ENCODE assay signal across 8 cellular contexts in genomic region chr17:64662774-64663367, GRCh38. TPM values are rescaled to one million over a fixed set of nuclear protein-coding genes. Genes with fewer than 3 reads are reported as not detected.
DNase-seq lines count a peak whose midpoint lies in the region; TF ChIP-seq lines count a peak whose summit lies in the region.

No MANE protein-coding gene starts in this region.

- H3K27me3 Mint-ChIP-seq in activated CD4-positive, alpha-beta T cell treated with anti-CD3 and anti-CD28 coated beads, Interleukin-2, amount 10 ng/mL, durations not matched to agents 7 days and 5 days: no peaks in the 10 kb centered on the region

- peak overlapping the region; percentile 85 for H3K4me3 Mint-ChIP-seq in activated CD4-positive, alpha-beta T cell treated with anti-CD3 and anti-CD28 coated beads, Interleukin-2, amount 10 ng/mL, durations not matched to agents 7 days and 5 days

- no peaks in the 10 kb centered on the region for H3K9me3 ChIP-seq in WERI-Rb-1 (ENCODE audit: severe bottlenecking)
- H3K9me3 ChIP-seq in stomach smooth muscle (ENCODE audit: control insufficient read depth in 2 of 2, low read length in 2 of 2): no peaks in the 10 kb centered on the region

- H3K4me1 Mint-ChIP-seq in activated CD4-positive, alpha-beta T cell treated with anti-CD3 and anti-CD28 coated beads, Interleukin-2, amount 10 ng/mL, durations not matched to agents 7 days and 5 days: peaks cover 29% of the 10 kb centered on the region

- in situ Hi-C loops in GM13977 (cut with MboI; ENCODE audit: low pct_unique_long_range_greater_than_20kb, low sequenced_read_pairs, unreplicated experiment): no loop called here

- CTCF ChIA-PET in activated CD4-positive, alpha-beta T cell treated with anti-CD3 and anti-CD28 coated beads, Interleukin-2, amount 10 ng/mL, durations not matched to agents 7 days and 5 days (lab: Charles Lee): interaction anchor here (1.0 kb wide), 1 partner anchor 16 kb away, joined by 3 read pairs; no protein-coding TSS in a partner anchor

- TF ChIP-seq CTCF in WERI-Rb-1 (IDR thresholded peaks at IDR 0.05; ENCODE audit: low read depth, low read length) (no peak), GM13977 (IDR thresholded peaks at IDR 0.05; ENCODE audit: extremely low read depth, insufficient read depth, missing control alignments) (no peak)

- peaks cover 5% of the 10 kb centered on the region for H3K4me1 ChIP-seq in stomach smooth muscle (ENCODE audit: control insufficient read depth, insufficient read depth, low read length)

- no peak for DNase-seq in activated CD4-positive, alpha-beta T cell treated with anti-CD3 and anti-CD28 coated beads, Interleukin-2, amount 10 ng/mL, durations not matched to agents 7 days and 5 days
- DNase-seq in activated CD4-positive, alpha-beta T cell treated with anti-CD3 and anti-CD28 coated beads, Interleukin-2, amount 50 U/mL, for 4 hours: no peak
- peak; percentile 81 for DNase-seq in WERI-Rb-1
- DNase-seq in GM19240 (ENCODE audit: insufficient read length, low spot score): no peak
- DNase-seq in NCI-H2227 (lab: John Stamatoyannopoulos, UW; ENCODE audit: unreplicated experiment): no peak
- no peak for DNase-seq in GM13977 (ENCODE audit: low spot score)

- H3K9me3 Mint-ChIP-seq in activated CD4-positive, alpha-beta T cell treated with anti-CD3 and anti-CD28 coated beads, Interleukin-2, amount 10 ng/mL, durations not matched to agents 7 days and 5 days: no peaks in the 10 kb centered on the region

- H3K27ac ChIP-seq in WERI-Rb-1 (peak overlapping the region; percentile 96), stomach smooth muscle (ENCODE audit: low read length) (no peak overlapping the region)

- H3K36me3 Mint-ChIP-seq in activated CD4-positive, alpha-beta T cell treated with anti-CD3 and anti-CD28 coated beads, Interleukin-2, amount 10 ng/mL, durations not matched to agents 7 days and 5 days (ENCODE audit: low read depth): peaks cover 4% of the 10 kb centered on the region

- peak overlapping the region; percentile 58 to 64 for H3K9ac ChIP-seq in stomach smooth muscle (ENCODE audit: low read length in 2 of 2)

- POLR2A ChIA-PET in activated CD4-positive, alpha-beta T cell treated with anti-CD3 and anti-CD28 coated beads, Interleukin-2, amount 10 ng/mL, durations not matched to agents 7 days and 5 days (lab: Charles Lee): no interaction called here

- H3K4me3 ChIP-seq in WERI-Rb-1 (ENCODE audit: low read depth, low read length): peak overlapping the region; percentile 97
- peak overlapping the region; percentile 50 for H3K4me3 ChIP-seq in iPS-11a (ENCODE audit: low read depth, low read length)
- peak overlapping the region; percentile 76 to 78 for H3K4me3 ChIP-seq in stomach smooth muscle (ENCODE audit: low read length in 2 of 2)

- H3K27me3 ChIP-seq in WERI-Rb-1 (ENCODE audit: insufficient read depth, low read depth, severe bottlenecking) (no peaks in the 10 kb centered on the region), stomach smooth muscle (ENCODE audit: control insufficient read depth in 1 of 2, insufficient read depth in 2 of 2, low read length in 2 of 2) (no peaks in the 10 kb centered on the region)

- H3K27ac Mint-ChIP-seq in activated CD4-positive, alpha-beta T cell treated with anti-CD3 and anti-CD28 coated beads, Interleukin-2, amount 10 ng/mL, durations not matched to agents 7 days and 5 days: peak overlapping the region; percentile 76

- H3K36me3 ChIP-seq in WERI-Rb-1: no peaks in the 10 kb centered on the region
- H3K36me3 ChIP-seq in stomach smooth muscle (ENCODE audit: control insufficient read depth in 2 of 2, insufficient read depth in 2 of 2, low read length in 2 of 2): no peaks in the 10 kb centered on the region

RNA-seq across cellular contexts. Expression of gene SMURF2, which starts 0.8 kb away (rescaled TPM):
- total RNA-seq in activated CD4-positive, alpha-beta T cell treated with anti-CD3 and anti-CD28 coated beads, Interleukin-2, amount 10 ng/mL, durations not matched to agents 7 days and 5 days: 10 to 100 TPM; 17.4 to 18.2 TPM
